Comparison of ENCODE assay signal across 21 cellular contexts in genomic region chr1:208787219-208787618, GRCh38.
"Had no signal": no experiment of that assay in that cellular context is flagged by ENCODE, and none has a peak within 500 bp of the region (broad histone marks: within the 10 kb centered on the region; RNA-seq: fewer than 3 reads in every experiment).

No MANE protein-coding gene starts in this region.

- H3K4me1 ChIP-seq: heart right ventricle, spleen, thyroid gland had no signal

- FAIRE-seq: bronchial epithelial cell, kidney had no signal

- H3K9me3 ChIP-seq: heart right ventricle, spleen, thyroid gland had no signal

- H3K27me3 ChIP-seq: thyroid gland had no signal

- H3K27ac ChIP-seq: heart right ventricle, spleen, thyroid gland, VCaP had no signal

- ATAC-seq: activated CD4-positive, CD25-positive, alpha-beta regulatory T cell treated with anti-CD3 and anti-CD28 coated beads, Interleukin-2, amount 50 U/mL, for 24 hours; activated T-cell treated with anti-CD3 and anti-CD28 coated beads, Interleukin-2, amount 50 U/mL, for 72 hours; heart right ventricle; left lobe of liver; stimulated activated naive CD8-positive, alpha-beta T cell treated with anti-CD3 and anti-CD28 coated beads, Interleukin-15, Interleukin-2, amounts not matched to agents 100 U/mL and 50 U/mL, for 24 hours; T-cell had no signal

- H3K36me3 ChIP-seq: heart right ventricle, spleen, thyroid gland had no signal

- DNase-seq: activated CD4-positive, alpha-beta memory T cell treated with anti-CD3 and anti-CD28 coated beads, Interleukin-2, amount 10 ng/mL, durations not matched to agents 7 days and 5 days; activated CD4-positive, alpha-beta T cell treated with anti-CD3 and anti-CD28 coated beads, Interleukin-2, amount 10 ng/mL, durations not matched to agents 24 days and 14 days; activated effector memory CD4-positive, alpha-beta T cell treated with Interleukin-2 at 50 U/mL for 16 hours; activated naive CD4-positive, alpha-beta T cell treated with anti-CD3 and anti-CD28 coated beads for 36 hours; activated naive CD8-positive, alpha-beta T cell treated with anti-CD3 and anti-CD28 coated beads, Interleukin-2, amount 10 ng/mL, durations not matched to agents 7 days and 5 days; activated T-cell treated with anti-CD3 and anti-CD28 coated beads, Interleukin-2, amount 50 U/mL, for 72 hours; amniotic stem cell; cortex of kidney; endodermal cell; heart right ventricle; kidney; spleen; stimulated activated CD4-positive, alpha-beta T cell treated with anti-CD3 and anti-CD28 coated beads, Interleukin-4, amount 100 ng/mL, for 1 hour; stimulated activated naive CD8-positive, alpha-beta T cell treated with anti-CD3 and anti-CD28 coated beads, Interleukin-15, Interleukin-2, amounts not matched to agents 100 U/mL and 50 U/mL, for 24 hours; T-cell; thyroid gland had no signal

- H3K4me3 ChIP-seq: heart right ventricle, lung, spleen, thyroid gland had no signal
